In genomic region chr5:146820987-146821386, GRCh38 we compare ENCODE assay signal across 1 cellular context.
TF ChIP-seq lines count a peak whose summit lies in the region.

No MANE protein-coding gene starts in this region.

TF ChIP-seq in H1, 55 proteins besides CTCF, POLR2A, EP300 and RAD21:
- TF ChIP-seq SUZ12 (IDR thresholded peaks at IDR 0.05; ENCODE audit: low read length) (no peak), CBX5 (IDR thresholded peaks at IDR 0.05; ENCODE audit: low read depth, low read length) (no peak), MAFK (IDR thresholded peaks at IDR 0.05; ENCODE audit: low read depth, low read length) (no peak), RFX5 (IDR thresholded peaks at IDR 0.05; ENCODE audit: borderline replicate concordance, low read depth, low read length) (no peak), BACH1 (IDR thresholded peaks at IDR 0.05; ENCODE audit: low read length) (no peak), HDAC2 (IDR thresholded peaks at IDR 0.05; ENCODE audit: borderline replicate concordance in 1 of 2, low read depth in 2 of 2, low read length in 2 of 2) (no peak), PHF8 (conservative IDR thresholded peaks at IDR 0.05; ENCODE audit: low read depth, low read length) (no peak), TCF12 (IDR thresholded peaks at IDR 0.05; ENCODE audit: low read depth, low read length) (no peak), CEBPB (IDR thresholded peaks at IDR 0.05; ENCODE audit: low read depth, low read length) (no peak), CHD2 (IDR thresholded peaks at IDR 0.05; ENCODE audit: low read length) (no peak), GABPA (IDR thresholded peaks at IDR 0.05; ENCODE audit: borderline replicate concordance, insufficient read depth, low read length) (no peak), ATF2 (IDR thresholded peaks at IDR 0.05; ENCODE audit: low read length) (no peak), FOSL1 (IDR thresholded peaks at IDR 0.05; ENCODE audit: insufficient read depth, low read depth, low read length) (no peak), NRF1 (IDR thresholded peaks at IDR 0.05; ENCODE audit: low read depth, low read length) (no peak), SP1 (IDR thresholded peaks at IDR 0.05; ENCODE audit: low read depth, low read length) (no peak), KDM5A (IDR thresholded peaks at IDR 0.05; ENCODE audit: low read length) (no peak), KDM4A (IDR thresholded peaks at IDR 0.05; ENCODE audit: low read depth, low read length, severe bottlenecking) (no peak), SIX5 (IDR thresholded peaks at IDR 0.05; ENCODE audit: low read depth, low read length) (no peak)
